In genomic region chr1:84996846-84997666, GRCh38 we compare ENCODE assay signal across 8 cellular contexts. TPM values are rescaled to one million over a fixed set of nuclear protein-coding genes. Genes with fewer than 3 reads are reported as not detected.
DNase-seq lines count a peak whose midpoint lies in the region; ATAC-seq, FAIRE-seq and TF ChIP-seq lines count a peak whose summit lies in the region.

MCOLN2 (minus strand) TSS chr1:84997113; CDS start chr1:84996872, 241 bp downstream.

- H3K27ac ChIP-seq in endothelial cell of umbilical vein (ENCODE audit: insufficient read depth, low read depth, low read length) (no peak within 1 kb of the TSS), upper lobe of right lung (peak within 1 kb of the TSS; percentile 36)

- H4K20me1 ChIP-seq in endothelial cell of umbilical vein (replicated peaks; ENCODE audit: control insufficient read depth, extremely low read depth, insufficient read depth, low read length): no peaks in the 10 kb centered on the region

- peak within 1 kb of the TSS; percentile 6 for H2AFZ ChIP-seq in endothelial cell of umbilical vein (ENCODE audit: low read depth, low read length)

- H3K36me3 ChIP-seq in endothelial cell of umbilical vein (ENCODE audit: control insufficient read depth in 2 of 2, extremely low read depth in 1 of 2, insufficient read depth in 2 of 2, low read length in 2 of 2) (no peaks in the 10 kb centered on the region), upper lobe of right lung (no peaks in the 10 kb centered on the region)

- no peak within 1 kb of the TSS for H3K9ac ChIP-seq in endothelial cell of umbilical vein (replicated peaks; ENCODE audit: extremely low read depth, insufficient read depth, low read length)

- TF ChIP-seq POLR2A in endothelial cell of umbilical vein (IDR thresholded peaks at IDR 0.05; ENCODE audit: low read depth, low read length): no peak

- no TSS peak for BruUV-seq in endothelial cell of umbilical vein (replicated peaks; lab: Mats Ljungman, UMichigan)

- POLR2A ChIA-PET in endothelial cell of umbilical vein (lab: Charles Lee): no interaction called here

- no peaks in the 10 kb centered on the region for H3K9me3 ChIP-seq in endothelial cell of umbilical vein (replicated peaks; ENCODE audit: control insufficient read depth, insufficient read depth, low read length)
- H3K9me3 ChIP-seq in upper lobe of right lung: no peaks in the 10 kb centered on the region

- no peak for FAIRE-seq in endothelial cell of umbilical vein (lab: Jason Lieb, UNC)

- peak; percentile 35 for DNase-seq in SIG-M5 treated with dmso at 0.1 percent for 504 hours (lab: John Stamatoyannopoulos, UW; ENCODE audit: unreplicated experiment)
- no peak for DNase-seq in SIG-M5 (lab: John Stamatoyannopoulos, UW)
- peak; percentile 2 for DNase-seq in NCI-H1694 (lab: John Stamatoyannopoulos, UW)
- DNase-seq in activated CD4-positive, alpha-beta T cell treated with anti-CD3 and anti-CD28 coated beads, Interleukin-2, amount 50 U/mL, for 4 hours: peak; percentile 40 to 42
- no peak for DNase-seq in endothelial cell of umbilical vein (ENCODE audit: low read depth, low spot score)
- DNase-seq in myocyte (ENCODE audit: low read depth): peak; percentile 20
- DNase-seq in upper lobe of right lung: peak; percentile 74

- TF ChIP-seq CTCF in endothelial cell of umbilical vein (IDR thresholded peaks at IDR 0.05; ENCODE audit: extremely low read depth in 1 of 2, insufficient read depth in 1 of 2, low read depth in 1 of 2, low read length in 2 of 2) (no peak), upper lobe of right lung (IDR thresholded peaks at IDR 0.05) (no peak)

- dilution Hi-C loops in endothelial cell of umbilical vein (cut with MboI; ENCODE audit: extremely low pct_ligation_motif_present, low sequenced_read_pairs): no loop called here

- CTCF ChIA-PET in endothelial cell of umbilical vein (lab: Charles Lee): interaction anchor here (0.6 to 1.0 kb wide), 2 partner anchors 52 to 65 kb away, joined by 3 to 4 read pairs; a partner anchor contains a TSS

- intact Hi-C loops in endothelial cell of umbilical vein (cut with micrococcal nuclease) (no loop called here), upper lobe of right lung (cut with DNase I) (no loop called here)

- H3K4me1 ChIP-seq in endothelial cell of umbilical vein (ENCODE audit: control insufficient read depth, extremely low read depth, insufficient read depth, low read length) (peaks cover 6% of the 10 kb centered on the region), upper lobe of right lung (peaks cover 11% of the 10 kb centered on the region)

- H3K4me3 ChIP-seq in endothelial cell of umbilical vein (replicated peaks in 1 of 3; ENCODE audit: insufficient read depth in 1 of 3, low read depth in 1 of 3, low read length in 3 of 3) (peak within 1 kb of the TSS in 2 of 3 experiments; percentile 23 to 39), upper lobe of right lung (peak within 1 kb of the TSS; percentile 65)

- H3K27me3 ChIP-seq in endothelial cell of umbilical vein (ENCODE audit: control insufficient read depth in 2 of 2, insufficient read depth in 2 of 2, low read length in 2 of 2) (peaks cover 50 to 79% of the 10 kb centered on the region in 2 experiments), upper lobe of right lung (peaks cover 18% of the 10 kb centered on the region)

- H3K4me2 ChIP-seq in endothelial cell of umbilical vein (ENCODE audit: insufficient read depth, low read length): peak within 1 kb of the TSS; percentile 57

- ATAC-seq in HG02610 (IDR thresholded peaks at IDR 0.05; ENCODE audit: unreplicated experiment) (peak; percentile 43), upper lobe of right lung (peak; percentile 91)

- no peaks in the 10 kb centered on the region for H3K9me1 ChIP-seq in endothelial cell of umbilical vein (replicated peaks; ENCODE audit: control insufficient read depth, extremely low read depth, insufficient read depth, low read length)

- H3K79me2 ChIP-seq in endothelial cell of umbilical vein (ENCODE audit: control insufficient read depth, insufficient read depth, low read length): no peaks in the 10 kb centered on the region

TF ChIP-seq in endothelial cell of umbilical vein, 7 proteins besides CTCF, POLR2A, EP300 and RAD21:
- TF ChIP-seq MAX (IDR thresholded peaks at IDR 0.05; ENCODE audit: insufficient read depth, insufficient read length) (no peak), EZH2 (IDR thresholded peaks at IDR 0.05; ENCODE audit: borderline replicate concordance, low read depth, low read length, severe bottlenecking) (peak; percentile 24), GATA2 (IDR thresholded peaks at IDR 0.05; ENCODE audit: insufficient read depth, insufficient read length, low read depth, low read length) (no peak)
TF ChIP-seq in endothelial cell of umbilical vein: peak in this region for 1.

RNA-seq across cellular contexts. Expression of gene MCOLN2, which starts in this region (rescaled TPM):
- not detected in 2 replicates for total RNA-seq in endothelial cell of umbilical vein
- polyA plus RNA-seq in endothelial cell of umbilical vein: not detected in 2 replicates
- polyA plus RNA-seq in endothelial cell of umbilical vein (2011; cell fraction: cytosol; rRNA removed): not detected in 2 replicates
- not detected in 2 replicates for polyA plus RNA-seq in endothelial cell of umbilical vein (2011; cell fraction: nucleus; rRNA removed)
- not detected in 2 replicates for polyA plus RNA-seq in endothelial cell of umbilical vein (2012)
- polyA minus RNA-seq in endothelial cell of umbilical vein: not detected in 2 replicates
- polyA minus RNA-seq in endothelial cell of umbilical vein (2011; cell fraction: cytosol; rRNA and poly(A)+ RNA removed): not detected
- not detected in 2 replicates for polyA minus RNA-seq in endothelial cell of umbilical vein (2011; cell fraction: nucleus; rRNA and poly(A)+ RNA removed)
- 0.48 TPM in 1 of 2 replicates, not detected in the other for total RNA-seq in myocyte
- 0.05 TPM for polyA plus RNA-seq in myocyte (2012)
- total RNA-seq in upper lobe of right lung: 10.1 TPM

Comparison
In these comparisons a context has a peak if more than half of its experiments do, and no peak if none do; other contexts are left out.
1. DNase-seq: peak in SIG-M5 treated with dmso at 0.1 percent for 504 hours (single experiment), NCI-H1694 (single experiment), activated CD4-positive, alpha-beta T cell treated with anti-CD3 and anti-CD28 coated beads, Interleukin-2, amount 50 U/mL, for 4 hours (2 of 2) and upper lobe of right lung (single experiment); none in SIG-M5 (single experiment) and endothelial cell of umbilical vein (single experiment).
2. Peak in DNase-seq in myocyte; RNA of the gene not detected or under 1 TPM.